Comparison of ENCODE assay signal across 1 cellular context in the genomic region with DNA sequence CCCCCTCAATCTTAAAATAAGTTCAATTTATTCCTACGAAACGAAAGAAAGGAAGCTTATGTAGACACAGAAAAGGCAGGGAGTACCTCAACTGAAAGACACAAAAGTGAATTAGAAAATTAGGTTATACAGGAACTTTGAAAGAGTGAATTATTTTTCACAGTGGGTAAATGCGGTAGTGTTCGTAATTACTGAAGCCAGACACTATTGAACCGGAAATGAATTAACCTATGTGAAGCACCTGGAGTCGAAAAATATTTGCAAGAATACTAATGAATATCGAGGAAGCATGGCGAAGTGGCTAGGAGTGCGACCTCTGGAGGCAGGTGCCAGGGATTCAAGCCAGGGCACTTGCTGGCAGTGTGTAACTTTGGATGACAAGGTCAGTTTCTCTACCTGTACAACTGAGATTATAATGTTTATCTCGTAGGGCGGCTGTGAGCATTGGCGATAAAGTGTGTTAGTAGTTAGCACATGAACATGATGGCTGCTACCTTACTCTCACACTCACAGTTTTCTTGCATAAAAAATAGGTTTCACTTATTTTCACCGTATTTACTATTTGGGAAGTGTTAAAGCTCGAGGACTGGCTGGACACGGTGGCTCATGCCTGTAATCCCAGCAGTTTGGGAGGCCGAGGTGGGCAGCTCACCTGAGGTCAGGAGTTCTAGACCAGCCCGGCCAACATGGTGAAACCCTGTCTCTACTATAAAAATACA.
TF ChIP-seq lines count a peak whose summit lies in the region.

No MANE protein-coding gene starts in this region.

TF ChIP-seq in HepG2, 621 proteins besides CTCF, POLR2A, EP300 and RAD21 (continued from another document):
- 0 out of 2 replicates have a peak, but pooled peaks have one; percentile 65 for TF ChIP-seq ZBTB25 (CRISPR knock-in tag; IDR thresholded peaks at IDR 0.05)
- TF ChIP-seq ARID3A (IDR thresholded peaks at IDR 0.05; ENCODE audit: low read depth, low read length), result peak; percentile 85
- TF ChIP-seq ZNF468 (CRISPR knock-in tag; IDR thresholded peaks at IDR 0.05), result no peak
- no peak; the same call in 1 of the 2 replicates for TF ChIP-seq ZBTB21 (CRISPR knock-in tag; IDR thresholded peaks at IDR 0.05)
- peak; percentile 71 for TF ChIP-seq ZNF574 (CRISPR knock-in tag; IDR thresholded peaks at IDR 0.05)
- no peak for TF ChIP-seq NFKBIZ (CRISPR knock-in tag; IDR thresholded peaks at IDR 0.05)
- TF ChIP-seq SNAPC5 (CRISPR knock-in tag; IDR thresholded peaks at IDR 0.05; ENCODE audit: borderline replicate concordance), result no peak
- TF ChIP-seq ZNF790 (CRISPR knock-in tag; IDR thresholded peaks at IDR 0.05; ENCODE audit: borderline replicate concordance), result no peak
- peak; percentile 83 for TF ChIP-seq XRCC5 (optimal IDR thresholded peaks at IDR 0.05; ENCODE audit: low read length)
- no peak; the same call in 1 of the 2 replicates for TF ChIP-seq PATZ1 (CRISPR knock-in tag; IDR thresholded peaks at IDR 0.05)
- TF ChIP-seq TSC22D2 (CRISPR knock-in tag; IDR thresholded peaks at IDR 0.05; ENCODE audit: borderline replicate concordance), result no peak
- TF ChIP-seq ZNF605 (CRISPR knock-in tag; IDR thresholded peaks at IDR 0.05), result no peak
- TF ChIP-seq TERF1 (CRISPR knock-in tag; IDR thresholded peaks at IDR 0.05), result no peak
- no peak for TF ChIP-seq SRSF1 (optimal IDR thresholded peaks at IDR 0.05; ENCODE audit: low read depth, low read length)
- TF ChIP-seq ZNF331 (CRISPR knock-in tag; IDR thresholded peaks at IDR 0.05), result peak; percentile 62; the same call in 1 of the 2 replicates
- no peak for TF ChIP-seq ZNF563 (CRISPR knock-in tag; IDR thresholded peaks at IDR 0.05)
- no peak for TF ChIP-seq SRY (CRISPR knock-in tag; IDR thresholded peaks at IDR 0.05)
- TF ChIP-seq HOXA3 (CRISPR knock-in tag; IDR thresholded peaks at IDR 0.05), result peak; percentile 49; the same call in 1 of the 2 replicates
- no peak for TF ChIP-seq MBD4 (IDR thresholded peaks at IDR 0.05; ENCODE audit: borderline replicate concordance, low read length)
- TF ChIP-seq BCL3 (CRISPR knock-in tag; IDR thresholded peaks at IDR 0.05), result no peak
- TF ChIP-seq MED13 (CRISPR knock-in tag; IDR thresholded peaks at IDR 0.05), result no peak
- TF ChIP-seq ZNF878 (CRISPR knock-in tag; IDR thresholded peaks at IDR 0.05), result no peak
- TF ChIP-seq SOX13 (IDR thresholded peaks at IDR 0.05), result no peak
- peak in 1 of 2 experiments; percentile 48; a peak in 1 of 4 replicates for TF ChIP-seq SOX13 (CRISPR knock-in tag; conservative IDR thresholded peaks at IDR 0.05 in 1 of 2, IDR thresholded peaks at IDR 0.05 in 1 of 2)
- TF ChIP-seq MATR3 (CRISPR knock-in tag; IDR thresholded peaks at IDR 0.05), result no peak
- TF ChIP-seq ZNF740 (CRISPR knock-in tag; IDR thresholded peaks at IDR 0.05), result no peak
- no peak for TF ChIP-seq ZNF281 (CRISPR knock-in tag; IDR thresholded peaks at IDR 0.05; ENCODE audit: borderline replicate concordance)
- no peak for TF ChIP-seq THYN1 (CRISPR knock-in tag; IDR thresholded peaks at IDR 0.05; ENCODE audit: borderline replicate concordance, low read depth)
- TF ChIP-seq AGO1 (IDR thresholded peaks at IDR 0.05; ENCODE audit: low read depth, low read length, poor library complexity, severe bottlenecking), result no peak
